In the genomic region with DNA sequence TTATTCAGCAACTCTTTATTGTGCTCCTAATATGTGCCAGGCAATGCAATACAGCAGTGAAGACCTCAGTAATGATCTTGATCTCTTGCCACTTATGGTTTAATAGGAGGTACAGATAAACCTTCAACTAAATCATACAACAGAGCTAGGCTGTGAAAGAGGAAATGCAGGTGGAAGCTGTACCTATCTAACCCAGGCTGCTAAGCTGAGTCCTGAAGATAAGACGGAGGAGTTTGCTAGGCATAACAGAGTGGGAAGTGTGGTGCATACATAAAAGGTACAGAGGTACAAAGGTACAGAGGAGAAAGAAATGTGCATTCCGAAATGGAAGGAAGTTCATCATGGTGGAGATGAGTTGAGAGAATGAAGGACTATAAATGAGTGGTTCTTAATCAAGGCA, we compare ENCODE assay signal across 21 cellular contexts.
"Had no signal": no experiment of that assay in that cellular context is flagged by ENCODE, and none has a peak within 500 bp of the region (broad histone marks: within the 10 kb centered on the region; RNA-seq: fewer than 3 reads in every experiment).

No MANE protein-coding gene starts in this region.

- H2AFZ ChIP-seq: parathyroid adenoma had no signal

- H3K27ac Mint-ChIP-seq: dendritic cell treated with granulocyte-macrophage colony-stimulating factor and Interleukin-4, amounts not matched to agents 40 ng/mL and 50 ng/mL, for 4 days; effector memory CD8-positive, alpha-beta T cell had no signal

- H3K4me3 ChIP-seq: esophagus squamous epithelium, gastroesophageal sphincter, left ventricle myocardium inferior, lower lobe of right lung, psoas muscle had no signal

- H3K27ac ChIP-seq: epithelial cell of prostate, esophagus squamous epithelium, gastroesophageal sphincter, left ventricle myocardium inferior, lower lobe of right lung, parathyroid adenoma, psoas muscle had no signal

- H3K79me2 ChIP-seq: parathyroid adenoma had no signal

- H3K4me3 Mint-ChIP-seq: dendritic cell treated with granulocyte-macrophage colony-stimulating factor and Interleukin-4, amounts not matched to agents 40 ng/mL and 50 ng/mL, for 4 days; effector memory CD8-positive, alpha-beta T cell; naive B cell; nephron had no signal

- H3K4me1 ChIP-seq: esophagus squamous epithelium, gastroesophageal sphincter, lower lobe of right lung, parathyroid adenoma, psoas muscle had no signal

- DNase-seq: effector memory CD8-positive, alpha-beta T cell; esophagus squamous epithelium; foreskin fibroblast; glutamatergic neuron; kidney; left cardiac atrium; left ventricle myocardium inferior; lower lobe of right lung; mesenchymal stem cell; midbrain; naive B cell; psoas muscle; stimulated activated CD4-positive, alpha-beta T cell treated with anti-CD3 and anti-CD28 coated beads, Interleukin-12 subunit alpha, Interleukin-12 subunit beta, amount 100 ng/mL, for 4 hours; stimulated activated naive CD4-positive, alpha-beta T cell treated with Interleukin-2 at 50 U/mL for 16 hours; trophoblast cell had no signal

- H3K27me3 ChIP-seq: esophagus squamous epithelium, gastroesophageal sphincter had no signal

- H3K9me3 ChIP-seq: esophagus squamous epithelium, gastroesophageal sphincter, left ventricle myocardium inferior, lower lobe of right lung, psoas muscle had no signal

- H3K9me3 Mint-ChIP-seq: dendritic cell treated with granulocyte-macrophage colony-stimulating factor and Interleukin-4, amounts not matched to agents 40 ng/mL and 50 ng/mL, for 4 days; effector memory CD8-positive, alpha-beta T cell; nephron had no signal

- H3K27me3 Mint-ChIP-seq: dendritic cell treated with granulocyte-macrophage colony-stimulating factor and Interleukin-4, amounts not matched to agents 40 ng/mL and 50 ng/mL, for 4 days; naive B cell had no signal

- H3K36me3 ChIP-seq: esophagus squamous epithelium, gastroesophageal sphincter, left ventricle myocardium inferior, lower lobe of right lung had no signal

- ATAC-seq: effector memory CD8-positive, alpha-beta T cell; gastroesophageal sphincter; left cardiac atrium; lower lobe of right lung; psoas muscle; sciatic nerve had no signal

- H3K36me3 Mint-ChIP-seq: naive B cell had no signal

- H3K9ac ChIP-seq: parathyroid adenoma had no signal
